In genomic region chr7:94710256-94710655, GRCh38 we compare ENCODE assay signal across 23 cellular contexts. TPM values are rescaled to one million over a fixed set of nuclear protein-coding genes. Genes with fewer than 3 reads are reported as not detected.
DNase-seq lines count a peak whose midpoint lies in the region; ATAC-seq, FAIRE-seq and TF ChIP-seq lines count a peak whose summit lies in the region.
"Had no signal": no experiment of that assay in that cellular context is flagged by ENCODE, and none has a peak within 500 bp of the region (broad histone marks: within the 10 kb centered on the region; RNA-seq: fewer than 3 reads in every experiment).

No MANE protein-coding gene starts in this region.

- TF ChIP-seq CTCF in HFFc6 (IDR thresholded peaks at IDR 0.05): no peak
- TF ChIP-seq CTCF in astrocyte (IDR thresholded peaks at IDR 0.05; ENCODE audit: insufficient read depth, low read depth, low read length): no peak
- no peak for TF ChIP-seq CTCF in fibroblast of pulmonary artery (IDR thresholded peaks at IDR 0.05; ENCODE audit: low read length, missing control alignments)
- TF ChIP-seq CTCF in GM13976 (IDR thresholded peaks at IDR 0.05; ENCODE audit: borderline replicate concordance, control extremely low read depth, extremely low read depth, insufficient read depth, missing control alignments): no peak

- H3K27ac ChIP-seq in astrocyte (ENCODE audit: low read depth, low read length) (no peak overlapping the region), mesenchymal stem cell (ENCODE audit: low read length, poor library complexity, severe bottlenecking) (no peak overlapping the region)
- H3K27ac ChIP-seq: A549, BLaER1, HL-60 had no signal

- H3K36me3 ChIP-seq in astrocyte (ENCODE audit: insufficient read depth, low read length) (no peaks in the 10 kb centered on the region), mesenchymal stem cell (ENCODE audit: control insufficient read depth in 1 of 2, insufficient read depth in 2 of 2, low read depth in 1 of 2, low read length in 2 of 2) (no peaks in the 10 kb centered on the region)
- H3K36me3 ChIP-seq: BLaER1, MG63 had no signal

- H3K4ac ChIP-seq in mesenchymal stem cell (ENCODE audit: low read depth in 1 of 2, low read length in 2 of 2): no peak overlapping the region

- 71% methylated on average over 1 of the region's 2 CpGs for WGBS in mesenchymal stem cell

- no peak overlapping the region for H3K4me3 Mint-ChIP-seq in HFFc6
- no peak overlapping the region for H3K4me3 Mint-ChIP-seq in astrocyte (ENCODE audit: unreplicated experiment)
- H3K4me3 Mint-ChIP-seq: CD8-positive, alpha-beta T cell had no signal

- no peaks in the 10 kb centered on the region for H3K27me3 ChIP-seq in astrocyte (ENCODE audit: insufficient read depth, low read length)
- H3K27me3 ChIP-seq in mesenchymal stem cell (ENCODE audit: control insufficient read depth in 1 of 2, insufficient read depth in 1 of 2, low read length in 2 of 2): no peaks in the 10 kb centered on the region
- H3K27me3 ChIP-seq: BLaER1, MG63 had no signal

- no peak overlapping the region for H3K23ac ChIP-seq in mesenchymal stem cell (ENCODE audit: low read length in 2 of 2)

- H3K9me3 ChIP-seq in astrocyte (ENCODE audit: insufficient read depth, low read depth, low read length) (no peaks in the 10 kb centered on the region), mesenchymal stem cell (ENCODE audit: control insufficient read depth, low read length) (no peaks in the 10 kb centered on the region)
- H3K9me3 ChIP-seq: A549, BLaER1, MG63 had no signal

- H3K9me3 Mint-ChIP-seq in HFFc6 (no peaks in the 10 kb centered on the region), astrocyte (ENCODE audit: unreplicated experiment) (peaks cover 11% of the 10 kb centered on the region)
- H3K9me3 Mint-ChIP-seq: CD8-positive, alpha-beta T cell had no signal

- H2AFZ ChIP-seq in astrocyte (ENCODE audit: low read depth, low read length) (no peak overlapping the region), mesenchymal stem cell (ENCODE audit: low read depth, low read length) (no peak overlapping the region)

- H3K4me2 ChIP-seq in astrocyte (ENCODE audit: low read length) (peak overlapping the region; percentile 0), mesenchymal stem cell (ENCODE audit: low read length, poor library complexity, severe bottlenecking) (no peak overlapping the region)
- H3K4me2 ChIP-seq: A549, BLaER1 had no signal

- no peak overlapping the region for H2AK5ac ChIP-seq in mesenchymal stem cell (ENCODE audit: low read length, severe bottlenecking)

- H3K27me3 Mint-ChIP-seq in HFFc6 (ENCODE audit: insufficient read depth): peaks cover 4% of the 10 kb centered on the region
- no peaks in the 10 kb centered on the region for H3K27me3 Mint-ChIP-seq in astrocyte (ENCODE audit: low read depth, unreplicated experiment)

- H3K9ac ChIP-seq in astrocyte (ENCODE audit: low read length) (no peak overlapping the region), mesenchymal stem cell (ENCODE audit: low read length) (no peak overlapping the region)
- H3K9ac ChIP-seq: BLaER1 had no signal

- H3K79me1 ChIP-seq in mesenchymal stem cell (replicated peaks; ENCODE audit: low read length, poor library complexity, severe bottlenecking): no peaks in the 10 kb centered on the region

- no peaks in the 10 kb centered on the region for H4K20me1 ChIP-seq in astrocyte (ENCODE audit: insufficient read depth, low read length)
- H4K20me1 ChIP-seq: BLaER1 had no signal

- H3K18ac ChIP-seq in mesenchymal stem cell (ENCODE audit: low read depth in 1 of 2, low read length in 2 of 2): no peak overlapping the region

- no peak overlapping the region for H2BK15ac ChIP-seq in mesenchymal stem cell (ENCODE audit: low read depth, poor library complexity, severe bottlenecking)

- H3K4me3 ChIP-seq in astrocyte (ENCODE audit: insufficient read depth, low read depth, low read length): no peak overlapping the region
- no peak overlapping the region for H3K4me3 ChIP-seq in fibroblast of pulmonary artery (replicated peaks; ENCODE audit: low read depth, low read length)
- H3K4me3 ChIP-seq in mesenchymal stem cell (ENCODE audit: insufficient read depth in 1 of 2, low read depth in 1 of 2, low read length in 2 of 2): no peak overlapping the region
- H3K4me3 ChIP-seq: A549, BLaER1, MG63 had no signal

- no peak for FAIRE-seq in astrocyte (lab: Jason Lieb, UNC)
- FAIRE-seq: A549, GM12891 had no signal

- no peaks in the 10 kb centered on the region for H3K36me3 Mint-ChIP-seq in HFFc6 (ENCODE audit: low read depth)
- no peaks in the 10 kb centered on the region for H3K36me3 Mint-ChIP-seq in astrocyte (ENCODE audit: low read depth, unreplicated experiment)
- H3K36me3 Mint-ChIP-seq: CD8-positive, alpha-beta T cell had no signal

- H3K14ac ChIP-seq in mesenchymal stem cell (ENCODE audit: low read length in 2 of 2): no peak overlapping the region

- no peak overlapping the region for H2BK120ac ChIP-seq in mesenchymal stem cell (ENCODE audit: low read depth, low read length)

- no peak overlapping the region for H2BK5ac ChIP-seq in mesenchymal stem cell (ENCODE audit: low read depth, low read length, poor library complexity, severe bottlenecking)

- in situ Hi-C loops in GM13976 (cut with MboI; ENCODE audit: low sequenced_read_pairs, unreplicated experiment): no loop called here

- peak; percentile 22 for DNase-seq in HFFc6
- DNase-seq in astrocyte (ENCODE audit: low read depth): peak; percentile 39
- peak; percentile 4 for DNase-seq in fibroblast of pulmonary artery (ENCODE audit: low read depth)
- DNase-seq in renal cortical epithelial cell (ENCODE audit: low read depth): peak; percentile 59
- no peak for DNase-seq in mesenchymal stem cell
- no peak for DNase-seq in activated CD4-positive, alpha-beta T cell treated with anti-CD3 and anti-CD28 coated beads for 48 hours
- no peak for DNase-seq in GM13976 (ENCODE audit: low spot score)
- DNase-seq: Calu3; CD8-positive, alpha-beta T cell; H7; MG63; NCI-H1048; NCI-H1436 treated with DMSO at 0.1 percent for 48 hours; NCI-H2029; NCI-H345; NCI-H524 treated with DMSO at 0.1 percent for 48 hours had no signal

- H3K4me1 ChIP-seq in astrocyte (ENCODE audit: insufficient read depth, low read length): no peaks in the 10 kb centered on the region
- H3K4me1 ChIP-seq in mesenchymal stem cell (ENCODE audit: control insufficient read depth, insufficient read depth, low read depth, low read length): peaks cover 5% of the 10 kb centered on the region
- H3K4me1 ChIP-seq: A549, BLaER1 had no signal

- H3K4me1 Mint-ChIP-seq in HFFc6 (ENCODE audit: low read depth): peaks cover 11% of the 10 kb centered on the region
- no peaks in the 10 kb centered on the region for H3K4me1 Mint-ChIP-seq in astrocyte (ENCODE audit: low read depth, unreplicated experiment)

- ATAC-seq in HG02885 (IDR thresholded peaks at IDR 0.05; ENCODE audit: poor library complexity, unreplicated experiment): no peak
- ATAC-seq: A549; CD8-positive, alpha-beta T cell; Panc1; Right ventricle myocardium inferior had no signal

- H3K79me2 ChIP-seq in astrocyte (ENCODE audit: insufficient read depth, low read length): no peaks in the 10 kb centered on the region

- H4K91ac ChIP-seq in mesenchymal stem cell (ENCODE audit: low read length): no peak overlapping the region

- H4K8ac ChIP-seq in mesenchymal stem cell (ENCODE audit: low read length): no peak overlapping the region

- H2BK12ac ChIP-seq in mesenchymal stem cell (ENCODE audit: low read length in 2 of 2): no peak overlapping the region

- no peak overlapping the region for H3K27ac Mint-ChIP-seq in HFFc6
- no peak overlapping the region for H3K27ac Mint-ChIP-seq in astrocyte (ENCODE audit: unreplicated experiment)
- H3K27ac Mint-ChIP-seq: CD8-positive, alpha-beta T cell had no signal

RNA-seq across cellular contexts. Expression of gene SGCE, which starts 54.3 kb away (rescaled TPM):
- 10 to 100 TPM; 30.2 to 52.7 (median 49.0) TPM for total RNA-seq in HFFc6 (2021; fragmentation: NEBNext Ultra II Directional; extraction: Animal tissue kit (Norgen Biotek cat#: 25700))
- 33.4 and 38.3 TPM in 2 replicates for total RNA-seq in astrocyte
- total RNA-seq in renal cortical epithelial cell: 66.0 and 129 TPM in 2 replicates
- polyA plus RNA-seq in mesenchymal stem cell (2013, experiment 1 of 2): 111 TPM
- polyA plus RNA-seq in mesenchymal stem cell (2013, experiment 2 of 2): 130 TPM

Comparison
In these comparisons a context has a peak if more than half of its experiments do, and no peak if none do; other contexts are left out.
1. DNase-seq: peak in HFFc6 (single experiment), astrocyte (single experiment), fibroblast of pulmonary artery (single experiment) and renal cortical epithelial cell (single experiment); none in mesenchymal stem cell (single experiment), activated CD4-positive, alpha-beta T cell treated with anti-CD3 and anti-CD28 coated beads for 48 hours (single experiment) and GM13976 (single experiment).